Comparison of ENCODE assay signal across 34 cellular contexts in genomic region chr9:36714161-36714560, GRCh38.
"Had no signal": no experiment of that assay in that cellular context is flagged by ENCODE, and none has a peak within 500 bp of the region (broad histone marks: within the 10 kb centered on the region; RNA-seq: fewer than 3 reads in every experiment).

No MANE protein-coding gene starts in this region.

- H3K4me3 ChIP-seq: MG63 had no signal

- DNase-seq: Karpas-422, Kasumi-1, KBM-7, KG1, MG63, MM.1S, MV-4-11, NCI-H1048, NCI-H1092, NCI-H1092 treated with DMSO at 0.1 percent for 48 hours, NCI-H1105, NCI-H1105 treated with DMSO at 0.1 percent for 48 hours, NCI-H1417, NCI-H1417 treated with DMSO at 0.1 percent for 48 hours, NCI-H1436, NCI-H1436 treated with DMSO at 0.1 percent for 48 hours, NCI-H146, NCI-H1694, NCI-H1694 treated with DMSO at 0.1 percent for 48 hours, NCI-H187, NCI-H187 treated with DMSO at 0.1 percent for 48 hours, NCI-H1930, NCI-H2029, NCI-H2081, NCI-H2081 treated with DMSO at 0.1 percent for 48 hours, NCI-H2107, NCI-H2171, NCI-H2171 treated with DMSO at 0.1 percent for 48 hours, NCI-H2227 treated with DMSO at 0.1 percent for 48 hours, NCI-H226, NCI-H345, NCI-H446, NCI-H446 treated with DMSO at 0.1 percent for 48 hours had no signal

- H3K4me2 ChIP-seq: KMS-11 had no signal

- H3K9ac ChIP-seq: KMS-11 had no signal

- H3K36me3 ChIP-seq: MG63 had no signal

- H3K27ac ChIP-seq: KMS-11 had no signal
